23 cellular contexts compared by ENCODE assay signal in genomic region chr1:177413982-177414654, GRCh38.
"Had no signal": no experiment of that assay in that cellular context is flagged by ENCODE, and none has a peak within 500 bp of the region (broad histone marks: within the 10 kb centered on the region; RNA-seq: fewer than 3 reads in every experiment).

No MANE protein-coding gene starts in this region.

- H3K27ac ChIP-seq: breast epithelium, PC-9 had no signal

- H3K9me3 ChIP-seq: breast epithelium, MG63 had no signal

- H3K27ac Mint-ChIP-seq: activated CD4-positive, alpha-beta memory T cell treated with anti-CD3 and anti-CD28 coated beads for 36 hours; activated CD4-positive, alpha-beta T cell treated with anti-CD3 and anti-CD28 coated beads, Interleukin-2, amount 10 ng/mL, durations not matched to agents 7 days and 5 days; activated naive CD4-positive, alpha-beta T cell treated with anti-CD3 and anti-CD28 coated beads, Interleukin-2, amount 50 U/mL, for 72 hours; T-helper 1 cell treated with Interleukin-12 subunit alpha and Interleukin-12 subunit beta and Interleukin-4 antibody, amounts not matched to agents 30 μg/mL and 1 μg/mL, for 36 hours had no signal

- H3K27me3 ChIP-seq: breast epithelium had no signal

- H3K9me3 Mint-ChIP-seq: activated CD4-positive, alpha-beta T cell treated with anti-CD3 and anti-CD28 coated beads, Interleukin-2, amount 10 ng/mL, durations not matched to agents 7 days and 5 days; T-helper 1 cell treated with Interleukin-12 subunit alpha and Interleukin-12 subunit beta and Interleukin-4 antibody, amounts not matched to agents 30 μg/mL and 1 μg/mL, for 36 hours had no signal

- H3K4me3 ChIP-seq: breast epithelium, MG63, PC-9 had no signal

- H3K4me1 ChIP-seq: breast epithelium had no signal

- H3K4me3 Mint-ChIP-seq: activated CD4-positive, alpha-beta memory T cell treated with anti-CD3 and anti-CD28 coated beads for 36 hours; activated CD4-positive, alpha-beta T cell treated with anti-CD3 and anti-CD28 coated beads, Interleukin-2, amount 10 ng/mL, durations not matched to agents 7 days and 5 days; activated T-cell treated with anti-CD3 and anti-CD28 coated beads, Interleukin-2, amount 50 U/mL, for 4 hours; T-helper 1 cell treated with Interleukin-12 subunit alpha and Interleukin-12 subunit beta and Interleukin-4 antibody, amounts not matched to agents 30 μg/mL and 1 μg/mL, for 36 hours had no signal

- H3K36me3 ChIP-seq: breast epithelium, MG63 had no signal

- ATAC-seq: activated naive CD4-positive, alpha-beta T cell treated with anti-CD3 and anti-CD28 coated beads, Interleukin-2, amount 50 U/mL, for 72 hours; activated T-cell treated with anti-CD3 and anti-CD28 coated beads, Interleukin-2, amount 50 U/mL, for 4 hours had no signal

- H3K4me1 Mint-ChIP-seq: activated CD4-positive, alpha-beta T cell treated with anti-CD3 and anti-CD28 coated beads, Interleukin-2, amount 10 ng/mL, durations not matched to agents 7 days and 5 days had no signal

- H3K4me2 ChIP-seq: PC-9 had no signal

- H3K27me3 Mint-ChIP-seq: activated CD4-positive, alpha-beta memory T cell treated with anti-CD3 and anti-CD28 coated beads for 36 hours; activated CD4-positive, alpha-beta T cell treated with anti-CD3 and anti-CD28 coated beads, Interleukin-2, amount 10 ng/mL, durations not matched to agents 7 days and 5 days had no signal

- H3K36me3 Mint-ChIP-seq: activated CD4-positive, alpha-beta memory T cell treated with anti-CD3 and anti-CD28 coated beads for 36 hours; activated naive CD4-positive, alpha-beta T cell treated with anti-CD3 and anti-CD28 coated beads, Interleukin-2, amount 50 U/mL, for 72 hours had no signal

- DNase-seq: activated CD4-positive, alpha-beta memory T cell treated with anti-CD3 and anti-CD28 coated beads for 36 hours; activated CD4-positive, alpha-beta T cell treated with anti-CD3 and anti-CD28 coated beads, Interleukin-2, amount 10 ng/mL, durations not matched to agents 7 days and 5 days; activated CD4-positive, CD25-positive, alpha-beta regulatory T cell; activated CD8-positive, alpha-beta memory T cell treated with anti-CD3 and anti-CD28 coated beads for 24 hours; activated effector memory CD4-positive, alpha-beta T cell treated with anti-CD3 and anti-CD28 coated beads, Interleukin-2, amount 50 U/mL, for 16 hours; activated naive CD4-positive, alpha-beta T cell treated with Interleukin-2 at 50 U/mL for 16 hours; activated T-cell treated with anti-CD3 and anti-CD28 coated beads, Interleukin-2, amount 50 U/mL, for 4 hours; caudate nucleus; MG63; MV-4-11; NCI-H1092 treated with DMSO at 0.1 percent for 48 hours; NCI-H1417 treated with DMSO at 0.1 percent for 48 hours; NCI-H1694; NCI-H2029; NCI-H2107; NCI-H2171 treated with DMSO at 0.1 percent for 48 hours; NCI-H510A treated with DMSO at 0.1 percent for 48 hours; PC-9; SHP77 treated with DMSO at 0.1 percent for 48 hours; T1000 had no signal
